8 cellular contexts compared by ENCODE assay signal in the genomic region with DNA sequence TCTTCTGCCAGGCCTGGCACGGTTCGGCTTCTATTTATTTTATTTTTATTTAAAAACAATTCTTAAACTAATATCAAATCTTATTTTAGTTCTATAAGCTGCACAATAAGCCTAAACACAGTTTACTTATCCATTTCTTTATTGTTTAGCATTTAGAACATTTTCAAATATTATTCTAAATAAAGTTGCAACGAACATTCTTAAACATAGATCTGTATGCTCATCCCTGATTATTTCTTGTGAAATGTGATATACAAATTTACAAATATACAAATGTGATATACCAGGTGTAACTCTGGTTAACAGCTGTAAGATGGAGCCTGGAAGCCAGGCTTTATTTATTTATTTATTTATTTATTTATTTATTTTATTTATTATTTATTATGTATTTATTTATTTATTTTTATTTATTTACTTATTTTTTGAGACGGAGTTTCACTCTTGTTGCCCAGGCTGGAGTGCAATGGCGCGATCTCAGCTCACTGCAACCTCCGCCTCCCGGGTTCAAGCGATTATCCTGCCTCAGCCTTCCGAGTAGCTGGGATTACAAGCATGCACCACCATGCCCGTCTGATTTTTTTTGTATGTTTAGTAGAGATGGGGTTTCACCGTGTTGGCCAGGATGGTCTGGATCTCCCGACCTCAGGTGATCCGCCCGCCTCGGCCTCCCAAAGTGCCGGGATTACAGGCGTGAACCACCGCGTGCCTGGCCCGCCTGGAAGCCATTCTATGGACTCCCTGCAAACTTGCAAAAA. TPM values are rescaled to one million over a fixed set of nuclear protein-coding genes. Genes with fewer than 3 reads are reported as not detected.
DNase-seq lines count a peak whose midpoint lies in the region; TF ChIP-seq lines count a peak whose summit lies in the region.
"Not testable (repeated sequence)": the region's sequence is repeated elsewhere in the genome, so short reads cannot be mapped to it uniquely, and the experiment has no call there.

No MANE protein-coding gene starts in this region.

- peaks cover 21% of the 10 kb centered on the region for H3K79me2 ChIP-seq in SU-DHL-6 (ENCODE audit: insufficient read depth, low read length)
- not testable (repeated sequence) for H3K79me2 ChIP-seq in neural cell (replicated peaks; ENCODE audit: insufficient read depth, low read length)

- H3K9me3 ChIP-seq in BE2C; HUES48 (ENCODE audit: control insufficient read depth, insufficient read depth, low read length); SU-DHL-6 (ENCODE audit: insufficient read depth, low read length); adipocyte (ENCODE audit: control insufficient read depth, low read length); endocrine pancreas (ENCODE audit: control insufficient read depth, low read length); iPS-20b (ENCODE audit: insufficient read depth, low read depth, low read length); neural cell (ENCODE audit: low read length); stomach smooth muscle (ENCODE audit: control insufficient read depth in 2 of 2, low read length in 2 of 2): not testable (repeated sequence)

- not testable (repeated sequence) for DNase-seq in BE2C; adipocyte (ENCODE audit: low read depth)

- H3F3A ChIP-seq in SU-DHL-6 (ENCODE audit: insufficient read depth): peaks cover 14% of the 10 kb centered on the region
- not testable (repeated sequence) for H3F3A ChIP-seq in neural cell (ENCODE audit: insufficient read depth, low read length, poor library complexity, severe bottlenecking)

- TF ChIP-seq CTCF in BE2C (IDR thresholded peaks at IDR 0.05; ENCODE audit: low read depth, low read length); SU-DHL-6 (IDR thresholded peaks at IDR 0.05; ENCODE audit: insufficient read depth, low read length, poor library complexity, severe bottlenecking); neural cell (IDR thresholded peaks at IDR 0.05; ENCODE audit: poor library complexity, severe bottlenecking): not testable (repeated sequence)

- not testable (repeated sequence) for H3K27me3 ChIP-seq in BE2C; HUES48 (ENCODE audit: control insufficient read depth, insufficient read depth, low read length); SU-DHL-6 (ENCODE audit: low read length); adipocyte (replicated peaks; ENCODE audit: control insufficient read depth, insufficient read depth, low read length); endocrine pancreas (ENCODE audit: control insufficient read depth, insufficient read depth, low read length); iPS-20b (ENCODE audit: insufficient read depth, low read length); neural cell (ENCODE audit: insufficient read depth, low read depth, low read length); stomach smooth muscle (ENCODE audit: control insufficient read depth in 1 of 2, insufficient read depth in 2 of 2, low read length in 2 of 2)

- H3K4me1 ChIP-seq in BE2C; HUES48 (ENCODE audit: control insufficient read depth, insufficient read depth, low read length); adipocyte (ENCODE audit: control insufficient read depth, insufficient read depth, low read length); endocrine pancreas (ENCODE audit: control insufficient read depth, insufficient read depth, low read length); iPS-20b (ENCODE audit: insufficient read depth, low read length): not testable (repeated sequence)
- H3K4me1 ChIP-seq in stomach smooth muscle (ENCODE audit: control insufficient read depth, insufficient read depth, low read length): peaks cover 15% of the 10 kb centered on the region

- H3K4me2 ChIP-seq in SU-DHL-6 (ENCODE audit: low read depth, low read length, poor library complexity, severe bottlenecking): peak overlapping the region; percentile 54
- H3K4me2 ChIP-seq in neural cell (ENCODE audit: low read length): peak overlapping the region; percentile 88

- H3K4me3 ChIP-seq in BE2C (ENCODE audit: low read depth, low read length) (peak overlapping the region; percentile 80), HUES48 (ENCODE audit: low read depth, low read length) (peak overlapping the region; percentile 99), SU-DHL-6 (ENCODE audit: insufficient read depth, low read length, poor library complexity, severe bottlenecking) (peak overlapping the region; percentile 80), adipocyte (ENCODE audit: low read length) (peak overlapping the region; percentile 93), endocrine pancreas (ENCODE audit: control insufficient read depth, insufficient read depth, low read length) (peak overlapping the region; percentile 88), iPS-20b (ENCODE audit: low read length) (peak overlapping the region; percentile 97), neural cell (ENCODE audit: low read length) (peak overlapping the region; percentile 91), stomach smooth muscle (ENCODE audit: low read length in 2 of 2) (peak overlapping the region; percentile 96 to 97)

- H2AFZ ChIP-seq in SU-DHL-6 (ENCODE audit: low read depth, low read length, severe bottlenecking) (peak overlapping the region; percentile 89), neural cell (ENCODE audit: low read depth, low read length) (peak overlapping the region; percentile 66)

- TF ChIP-seq RAD21 in neural cell (conservative IDR thresholded peaks at IDR 0.05): not testable (repeated sequence)

- H3K9me2 ChIP-seq in SU-DHL-6 (replicated peaks; ENCODE audit: insufficient read depth, low read length); neural cell (ENCODE audit: insufficient read depth, low read length): not testable (repeated sequence)

- TF ChIP-seq EP300 in neural cell (conservative IDR thresholded peaks at IDR 0.05; ENCODE audit: poor library complexity, severe bottlenecking): not testable (repeated sequence)

- not testable (repeated sequence) for H3K27ac ChIP-seq in HUES48 (ENCODE audit: low read depth, low read length); iPS-20b (ENCODE audit: low read length)
- H3K27ac ChIP-seq in SU-DHL-6 (ENCODE audit: low read depth, low read length) (peak overlapping the region; percentile 77), neural cell (ENCODE audit: low read length) (peak overlapping the region; percentile 92), stomach smooth muscle (ENCODE audit: low read length) (peak overlapping the region; percentile 77)

- not testable (repeated sequence) for H4K20me1 ChIP-seq in SU-DHL-6 (ENCODE audit: low read depth, low read length); neural cell (ENCODE audit: insufficient read depth)

- H3K9ac ChIP-seq in HUES48 (ENCODE audit: low read depth, low read length); iPS-20b (ENCODE audit: low read depth, low read length): not testable (repeated sequence)
- H3K9ac ChIP-seq in SU-DHL-6 (ENCODE audit: low read length): peak overlapping the region; percentile 82
- peak overlapping the region; percentile 94 for H3K9ac ChIP-seq in adipocyte (ENCODE audit: low read length)
- H3K9ac ChIP-seq in endocrine pancreas (ENCODE audit: control insufficient read depth, insufficient read depth, low read length): peak overlapping the region; percentile 96
- peak overlapping the region; percentile 73 for H3K9ac ChIP-seq in neural cell (ENCODE audit: low read length)
- H3K9ac ChIP-seq in stomach smooth muscle (ENCODE audit: low read length in 2 of 2): peak overlapping the region; percentile 88 to 91

- H3K36me3 ChIP-seq in BE2C; SU-DHL-6 (ENCODE audit: low read length); adipocyte (ENCODE audit: control insufficient read depth, insufficient read depth, low read length, severe bottlenecking); endocrine pancreas (ENCODE audit: control insufficient read depth, insufficient read depth, low read length); neural cell (ENCODE audit: insufficient read depth, low read length): not testable (repeated sequence)
- H3K36me3 ChIP-seq in HUES48 (ENCODE audit: control insufficient read depth, insufficient read depth, low read length): peaks cover 22% of the 10 kb centered on the region
- peaks cover 23% of the 10 kb centered on the region for H3K36me3 ChIP-seq in iPS-20b (ENCODE audit: insufficient read depth, low read depth, low read length)
- peaks cover 14 to 18% of the 10 kb centered on the region in 2 donors for H3K36me3 ChIP-seq in stomach smooth muscle (ENCODE audit: control insufficient read depth in 2 of 2, insufficient read depth in 2 of 2, low read length in 2 of 2)

RNA-seq across cellular contexts. Expression of gene CXXC1, which starts 1.0 kb away (rescaled TPM):
- 138 TPM for polyA plus RNA-seq in BE2C (2012; ENCODE audit: insufficient read depth, insufficient read length, low read depth)
- polyA plus RNA-seq in neural cell: 99.8 and 133 TPM in 2 replicates
- polyA minus RNA-seq in neural cell: 49.5 and 49.9 TPM in 2 replicates

RNA-seq across cellular contexts. Expression of gene MBD1, which starts 7.2 kb away (rescaled TPM):
- polyA plus RNA-seq in BE2C (2012; ENCODE audit: insufficient read depth, insufficient read length, low read depth): 82.9 TPM
- 106 and 130 TPM in 2 replicates for polyA plus RNA-seq in neural cell
- 109 and 112 TPM in 2 replicates for polyA minus RNA-seq in neural cell

RNA-seq across cellular contexts. Expression of gene CFAP53, which starts 22.2 kb away (rescaled TPM):
- polyA plus RNA-seq in BE2C (2012; ENCODE audit: insufficient read depth, insufficient read length, low read depth): 0.86 TPM
- 0.26 and 0.64 TPM in 2 replicates for polyA plus RNA-seq in neural cell
- polyA minus RNA-seq in neural cell: 0.58 and 1.9 TPM in 2 replicates
